Comparison of ENCODE assay signal across 8 cellular contexts in the genomic region with DNA sequence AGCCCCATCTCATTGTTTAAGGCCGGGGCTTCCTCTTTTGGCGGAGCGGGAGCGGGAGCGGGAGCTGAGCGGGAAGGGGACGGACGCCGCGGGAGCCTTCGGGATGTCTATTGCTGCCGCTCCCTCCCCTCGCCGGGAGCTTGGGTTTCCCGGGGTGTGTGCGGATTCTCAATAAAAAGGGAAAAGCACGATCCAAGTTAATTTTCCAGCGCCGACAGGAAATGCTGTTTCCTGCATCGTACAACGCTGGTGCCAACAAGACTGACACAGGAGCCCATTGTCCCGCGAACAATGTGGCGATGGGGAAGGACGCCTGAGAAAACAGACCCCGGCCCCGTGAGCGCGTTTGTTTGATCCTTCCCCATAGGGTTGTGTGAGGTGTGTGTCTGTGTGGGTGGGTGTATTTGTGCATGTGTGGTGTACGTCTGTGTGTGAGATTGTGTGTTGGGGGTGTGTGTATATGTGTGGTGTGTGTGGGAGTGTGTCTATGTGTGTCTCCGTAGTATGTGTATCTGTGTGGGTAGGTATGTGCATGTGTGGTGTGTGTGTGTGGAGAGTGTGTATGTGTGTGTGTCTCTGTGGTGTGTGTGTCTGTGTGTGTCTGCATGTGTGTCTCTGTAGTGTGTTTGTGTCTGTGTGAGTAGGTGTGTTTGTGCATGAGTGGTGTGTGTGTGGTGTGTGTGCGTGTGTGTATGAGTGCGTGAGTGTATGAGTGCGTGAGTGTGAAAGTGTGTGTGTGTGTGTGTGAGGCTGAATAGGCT. TPM values are rescaled to one million over a fixed set of nuclear protein-coding genes. Genes with fewer than 3 reads are reported as not detected.
DNase-seq lines count a peak whose midpoint lies in the region; ATAC-seq and TF ChIP-seq lines count a peak whose summit lies in the region.

No MANE protein-coding gene starts in this region.

- no peaks in the 10 kb centered on the region for H3K36me3 Mint-ChIP-seq in activated T-cell treated with anti-CD3 and anti-CD28 coated beads, Interleukin-2, amount 50 U/mL, for 4 hours (ENCODE audit: insufficient read depth)

- peak overlapping the region; percentile 24 for H3K4me3 ChIP-seq in parathyroid adenoma (ENCODE audit: low read depth, low read length)

- H3K27ac ChIP-seq in foreskin keratinocyte (no peak overlapping the region), parathyroid adenoma (peak overlapping the region; percentile 67)

- H3K9me3 ChIP-seq in parathyroid adenoma (ENCODE audit: control insufficient read depth, low read length): no peaks in the 10 kb centered on the region

- no peaks in the 10 kb centered on the region for H3K36me3 ChIP-seq in parathyroid adenoma (ENCODE audit: control insufficient read depth, insufficient read depth, low read length)

- peak; percentile 38 for ATAC-seq in foreskin keratinocyte
- ATAC-seq in HG02588 (IDR thresholded peaks at IDR 0.05; ENCODE audit: unreplicated experiment): no peak
- no peak for ATAC-seq in activated T-cell treated with anti-CD3 and anti-CD28 coated beads, Interleukin-2, amount 50 U/mL, for 4 hours

- H2AFZ ChIP-seq in parathyroid adenoma: peak overlapping the region; percentile 9

- H3K27me3 Mint-ChIP-seq in activated T-cell treated with anti-CD3 and anti-CD28 coated beads, Interleukin-2, amount 50 U/mL, for 4 hours (ENCODE audit: low read depth): peaks cover 27% of the 10 kb centered on the region

- H3K4me3 Mint-ChIP-seq in activated T-cell treated with anti-CD3 and anti-CD28 coated beads, Interleukin-2, amount 50 U/mL, for 4 hours: no peak overlapping the region

- H3K9ac ChIP-seq in parathyroid adenoma: no peak overlapping the region

- H3K27me3 ChIP-seq in foreskin keratinocyte: peaks cover 76% of the 10 kb centered on the region
- H3K27me3 ChIP-seq in parathyroid adenoma (ENCODE audit: control insufficient read depth, insufficient read depth, low read length): no peaks in the 10 kb centered on the region

- H3K4me1 Mint-ChIP-seq in activated T-cell treated with anti-CD3 and anti-CD28 coated beads, Interleukin-2, amount 50 U/mL, for 4 hours (ENCODE audit: low read depth): peaks cover 6% of the 10 kb centered on the region

- H3K9me3 Mint-ChIP-seq in activated T-cell treated with anti-CD3 and anti-CD28 coated beads, Interleukin-2, amount 50 U/mL, for 4 hours: no peaks in the 10 kb centered on the region

- peak overlapping the region; percentile 28 for H3K4me2 ChIP-seq in parathyroid adenoma (ENCODE audit: low read length)

- H3K4me1 ChIP-seq in foreskin keratinocyte (peaks cover 6% of the 10 kb centered on the region), parathyroid adenoma (no peaks in the 10 kb centered on the region)

- DNase-seq in DMS53 treated with DMSO at 0.1 percent for 48 hours (lab: John Stamatoyannopoulos, UW; ENCODE audit: unreplicated experiment) (peak; percentile 69), NCI-H748 (lab: John Stamatoyannopoulos, UW; ENCODE audit: unreplicated experiment) (peak; percentile 86), foreskin keratinocyte (no peak), epidermal melanocyte (ENCODE audit: insufficient read length, low spot score) (no peak), SIG-M5 (lab: John Stamatoyannopoulos, UW) (no peak)
- DNase-seq in activated T-cell treated with anti-CD3 and anti-CD28 coated beads, Interleukin-2, amount 50 U/mL, for 4 hours: no peak

- no peaks in the 10 kb centered on the region for H3K79me2 ChIP-seq in parathyroid adenoma

- TF ChIP-seq CTCF in foreskin keratinocyte (conservative IDR thresholded peaks at IDR 0.05) (no peak), parathyroid adenoma (IDR thresholded peaks at IDR 0.05) (no peak)

RNA-seq across cellular contexts. Expression of a gene that starts 36.4 kb away (rescaled TPM):
- not detected in 2 replicates for total RNA-seq in foreskin keratinocyte
- polyA plus RNA-seq in foreskin keratinocyte: not detected in 2 replicates
- total RNA-seq in activated T-cell treated with anti-CD3 and anti-CD28 coated beads, Interleukin-2, amount 50 U/mL, for 4 hours: 10 to 100 TPM; 14.7 to 29.0 (median 18.8) TPM

Comparison
In these comparisons a context has a peak if more than half of its experiments do, and no peak if none do; other contexts are left out.
1. DNase-seq: peak in DMS53 treated with DMSO at 0.1 percent for 48 hours (single experiment) and NCI-H748 (single experiment); none in foreskin keratinocyte (0 of 2), epidermal melanocyte (single experiment), activated T-cell treated with anti-CD3 and anti-CD28 coated beads, Interleukin-2, amount 50 U/mL, for 4 hours (single experiment) and SIG-M5 (single experiment).
2. RNA of a gene that starts 36.4 kb away (total RNA-seq): 14.7 to 29.0 TPM in activated T-cell treated with anti-CD3 and anti-CD28 coated beads, Interleukin-2, amount 50 U/mL, for 4 hours; not detected in foreskin keratinocyte; every median in the first group is over 10 times any median in the second.